Comparison of ENCODE assay signal across 20 cellular contexts in genomic region chr1:235739631-235740030, GRCh38.
DNase-seq lines count a peak whose midpoint lies in the region; ATAC-seq, FAIRE-seq and TF ChIP-seq lines count a peak whose summit lies in the region.
"Had no signal": no experiment of that assay in that cellular context is flagged by ENCODE, and none has a peak within 500 bp of the region (broad histone marks: within the 10 kb centered on the region; RNA-seq: fewer than 3 reads in every experiment).

No MANE protein-coding gene starts in this region.

- H2AK5ac ChIP-seq in mesenchymal stem cell (ENCODE audit: low read length, severe bottlenecking) = no peak overlapping the region

- peaks cover 6% of the 10 kb centered on the region for H3K9me3 Mint-ChIP-seq in activated CD4-positive, alpha-beta T cell treated with anti-CD3 and anti-CD28 coated beads, Interleukin-2, amount 10 ng/mL, durations not matched to agents 24 days and 14 days
- no peaks in the 10 kb centered on the region for H3K9me3 Mint-ChIP-seq in stimulated activated effector memory CD8-positive, alpha-beta T cell treated with anti-CD3 and anti-CD28 coated beads, Interleukin-12 subunit alpha, Interleukin-12 subunit beta, amount 100 ng/mL, for 72 hours
- H3K9me3 Mint-ChIP-seq: CD8-positive, alpha-beta memory T cell had no signal

- H3K9me3 ChIP-seq in A549 (no peaks in the 10 kb centered on the region), RWPE2 (ENCODE audit: severe bottlenecking) (no peaks in the 10 kb centered on the region), mesenchymal stem cell (ENCODE audit: control insufficient read depth, low read length) (no peaks in the 10 kb centered on the region), suprapubic skin (no peaks in the 10 kb centered on the region), HAP-1 (no peaks in the 10 kb centered on the region)
- H3K9me3 ChIP-seq: BLaER1 had no signal

- no peaks in the 10 kb centered on the region for H3K79me1 ChIP-seq in mesenchymal stem cell (replicated peaks; ENCODE audit: low read length, poor library complexity, severe bottlenecking)

- no peak overlapping the region for H3K27ac Mint-ChIP-seq in activated CD4-positive, alpha-beta T cell treated with anti-CD3 and anti-CD28 coated beads, Interleukin-2, amount 10 ng/mL, durations not matched to agents 24 days and 14 days
- H3K27ac Mint-ChIP-seq in stimulated activated effector memory CD8-positive, alpha-beta T cell treated with anti-CD3 and anti-CD28 coated beads, Interleukin-12 subunit alpha, Interleukin-12 subunit beta, amount 100 ng/mL, for 72 hours = no peak overlapping the region
- H3K27ac Mint-ChIP-seq: CD8-positive, alpha-beta memory T cell had no signal

- DNase-seq in A549 (ENCODE audit: low read depth in 1 of 2, low spot score in 1 of 2) = no peak
- no peak for DNase-seq in RWPE2 (ENCODE audit: low spot score)
- no peak for DNase-seq in epithelial cell of prostate (ENCODE audit: low read depth, low spot score)
- peak; percentile 59 for DNase-seq in mesenchymal stem cell
- DNase-seq in activated CD4-positive, alpha-beta T cell treated with anti-CD3 and anti-CD28 coated beads, Interleukin-2, amount 10 ng/mL, durations not matched to agents 24 days and 14 days = no peak
- no peak for DNase-seq in suprapubic skin (ENCODE audit: low spot score in 2 of 2)
- DNase-seq in HAP-1 (ENCODE audit: low spot score in 2 of 2) = no peak
- DNase-seq in stimulated activated effector memory CD8-positive, alpha-beta T cell treated with anti-CD3 and anti-CD28 coated beads, Interleukin-12 subunit alpha, Interleukin-12 subunit beta, amount 100 ng/mL, for 72 hours (ENCODE audit: low spot score in 2 of 2) = no peak
- DNase-seq: 8988T; CD8-positive, alpha-beta memory T cell; DND-41; NCI-H1092 treated with DMSO at 0.1 percent for 48 hours; NCI-H2081 treated with DMSO at 0.1 percent for 48 hours; NCI-H82; PC-9 had no signal

- no peak overlapping the region for H3K23ac ChIP-seq in mesenchymal stem cell (ENCODE audit: low read length in 2 of 2)

- H3K18ac ChIP-seq in mesenchymal stem cell (ENCODE audit: low read depth in 1 of 2, low read length in 2 of 2) = no peak overlapping the region

- H2BK12ac ChIP-seq in mesenchymal stem cell (ENCODE audit: low read length in 2 of 2) = no peak overlapping the region

- H3K4me3 Mint-ChIP-seq in activated CD4-positive, alpha-beta T cell treated with anti-CD3 and anti-CD28 coated beads, Interleukin-2, amount 10 ng/mL, durations not matched to agents 24 days and 14 days = no peak overlapping the region
- H3K4me3 Mint-ChIP-seq in stimulated activated effector memory CD8-positive, alpha-beta T cell treated with anti-CD3 and anti-CD28 coated beads, Interleukin-12 subunit alpha, Interleukin-12 subunit beta, amount 100 ng/mL, for 72 hours = no peak overlapping the region
- H3K4me3 Mint-ChIP-seq: CD8-positive, alpha-beta memory T cell had no signal

- H3K36me3 ChIP-seq in RWPE2 (ENCODE audit: low read depth) = peaks cover 15% of the 10 kb centered on the region
- H3K36me3 ChIP-seq in mesenchymal stem cell (ENCODE audit: control insufficient read depth in 1 of 2, insufficient read depth in 2 of 2, low read depth in 1 of 2, low read length in 2 of 2) = peaks cover 4 to 80% of the 10 kb centered on the region in 2 experiments
- peaks cover 65% of the 10 kb centered on the region for H3K36me3 ChIP-seq in suprapubic skin
- H3K36me3 ChIP-seq in HAP-1 (replicated peaks) = no peaks in the 10 kb centered on the region

- no peak overlapping the region for H2BK120ac ChIP-seq in mesenchymal stem cell (ENCODE audit: low read depth, low read length)

- no peak for FAIRE-seq in A549 (lab: Jason Lieb, UNC)
- FAIRE-seq: G401.6, HepG2 had no signal

- H4K8ac ChIP-seq in mesenchymal stem cell (ENCODE audit: low read length) = no peak overlapping the region

- WGBS in A549 (ENCODE audit: missing lambda C conversion rate) = 66% methylated on average over 6 of the region's 6 CpGs
- 56% methylated on average over 6 of the region's 6 CpGs for WGBS in mesenchymal stem cell
- 86% methylated on average over 6 of the region's 6 CpGs for WGBS in suprapubic skin

- TF ChIP-seq POLR2A in A549 (IDR thresholded peaks at IDR 0.05; ENCODE audit: low read length) (no peak), suprapubic skin (IDR thresholded peaks at IDR 0.05) (no peak)

- H3K4me3 ChIP-seq in A549 (no peak overlapping the region), RWPE2 (ENCODE audit: severe bottlenecking) (no peak overlapping the region), mesenchymal stem cell (ENCODE audit: insufficient read depth in 1 of 2, low read depth in 1 of 2, low read length in 2 of 2) (no peak overlapping the region), suprapubic skin (no peak overlapping the region), HAP-1 (no peak overlapping the region)
- H3K4me3 ChIP-seq: BLaER1, PC-9 had no signal

- no peak overlapping the region for H3K27ac ChIP-seq in A549
- peak overlapping the region; percentile 61 for H3K27ac ChIP-seq in RWPE2 (ENCODE audit: poor library complexity, severe bottlenecking)
- peak overlapping the region; percentile 59 for H3K27ac ChIP-seq in epithelial cell of prostate
- H3K27ac ChIP-seq in mesenchymal stem cell (ENCODE audit: low read length, poor library complexity, severe bottlenecking) = no peak overlapping the region
- H3K27ac ChIP-seq in suprapubic skin = no peak overlapping the region
- H3K27ac ChIP-seq: BLaER1, KMS-11, PC-9 had no signal

- no peak for ATAC-seq in A549
- no peak for ATAC-seq in RWPE2 (ENCODE audit: low read depth)
- ATAC-seq in stimulated activated effector memory CD8-positive, alpha-beta T cell treated with anti-CD3 and anti-CD28 coated beads, Interleukin-12 subunit alpha, Interleukin-12 subunit beta, amount 100 ng/mL, for 72 hours = no peak
- ATAC-seq: Right ventricle myocardium inferior had no signal

- H2AFZ ChIP-seq in mesenchymal stem cell (ENCODE audit: low read depth, low read length) = no peak overlapping the region
- H2AFZ ChIP-seq: PC-9 had no signal

- TF ChIP-seq EP300 in A549 (IDR thresholded peaks at IDR 0.05) (no peak), suprapubic skin (IDR thresholded peaks at IDR 0.05) (no peak)

- H3K4me1 ChIP-seq in A549 (peaks cover 27% of the 10 kb centered on the region), RWPE2 (ENCODE audit: insufficient read depth, poor library complexity, severe bottlenecking) (peaks cover 31% of the 10 kb centered on the region), mesenchymal stem cell (ENCODE audit: control insufficient read depth, insufficient read depth, low read depth, low read length) (no peaks in the 10 kb centered on the region), suprapubic skin (no peaks in the 10 kb centered on the region), HAP-1 (no peaks in the 10 kb centered on the region)
- H3K4me1 ChIP-seq: BLaER1 had no signal

- H3K36me3 Mint-ChIP-seq in activated CD4-positive, alpha-beta T cell treated with anti-CD3 and anti-CD28 coated beads, Interleukin-2, amount 10 ng/mL, durations not matched to agents 24 days and 14 days (ENCODE audit: low read depth) = peaks cover 60% of the 10 kb centered on the region
- H3K36me3 Mint-ChIP-seq in stimulated activated effector memory CD8-positive, alpha-beta T cell treated with anti-CD3 and anti-CD28 coated beads, Interleukin-12 subunit alpha, Interleukin-12 subunit beta, amount 100 ng/mL, for 72 hours = peaks cover 95% of the 10 kb centered on the region

- in situ Hi-C loops in HAP-1 (cut with MboI; ENCODE audit: low sequenced_read_pairs) = loop anchor here (10.0 kb wide), 1 partner anchor 225 kb away; no protein-coding TSS in a partner anchor

- no peak overlapping the region for H3K9ac ChIP-seq in mesenchymal stem cell (ENCODE audit: low read length)
- H3K9ac ChIP-seq: BLaER1, KMS-11 had no signal

- no peaks in the 10 kb centered on the region for H3K27me3 Mint-ChIP-seq in activated CD4-positive, alpha-beta T cell treated with anti-CD3 and anti-CD28 coated beads, Interleukin-2, amount 10 ng/mL, durations not matched to agents 24 days and 14 days
- H3K27me3 Mint-ChIP-seq: CD8-positive, alpha-beta memory T cell had no signal

- H4K91ac ChIP-seq in mesenchymal stem cell (ENCODE audit: low read length) = no peak overlapping the region

- no peak overlapping the region for H2BK5ac ChIP-seq in mesenchymal stem cell (ENCODE audit: low read depth, low read length, poor library complexity, severe bottlenecking)

- TF ChIP-seq CTCF in A549 (IDR thresholded peaks at IDR 0.05) = no peak
- no peak for TF ChIP-seq CTCF in RWPE2 (IDR thresholded peaks at IDR 0.05; ENCODE audit: poor library complexity, severe bottlenecking)
- no peak for TF ChIP-seq CTCF in suprapubic skin (IDR thresholded peaks at IDR 0.05)

- H3K14ac ChIP-seq in mesenchymal stem cell (ENCODE audit: low read length in 2 of 2) = no peak overlapping the region

- intact Hi-C loops in activated CD4-positive, alpha-beta T cell treated with anti-CD3 and anti-CD28 coated beads, Interleukin-2, amount 10 ng/mL, durations not matched to agents 24 days and 14 days (cut with micrococcal nuclease) = loop anchor here (10.0 kb wide), 1 partner anchor 105 kb away; no protein-coding TSS in a partner anchor

- no peak for TF ChIP-seq RAD21 in A549 (conservative IDR thresholded peaks at IDR 0.05 in 1 of 2, IDR thresholded peaks at IDR 0.05 in 1 of 2)

- H3K4ac ChIP-seq in mesenchymal stem cell (ENCODE audit: low read depth in 1 of 2, low read length in 2 of 2) = no peak overlapping the region

- peak overlapping the region; percentile 25; the same call in 1 of the 3 replicates for H3K4me2 ChIP-seq in A549
- H3K4me2 ChIP-seq in mesenchymal stem cell (ENCODE audit: low read length, poor library complexity, severe bottlenecking) = no peak overlapping the region
- H3K4me2 ChIP-seq: BLaER1, KMS-11, PC-9 had no signal

- no peak overlapping the region for H2BK15ac ChIP-seq in mesenchymal stem cell (ENCODE audit: low read depth, poor library complexity, severe bottlenecking)

- peaks cover 4% of the 10 kb centered on the region for H3K4me1 Mint-ChIP-seq in activated CD4-positive, alpha-beta T cell treated with anti-CD3 and anti-CD28 coated beads, Interleukin-2, amount 10 ng/mL, durations not matched to agents 24 days and 14 days
- no peaks in the 10 kb centered on the region for H3K4me1 Mint-ChIP-seq in stimulated activated effector memory CD8-positive, alpha-beta T cell treated with anti-CD3 and anti-CD28 coated beads, Interleukin-12 subunit alpha, Interleukin-12 subunit beta, amount 100 ng/mL, for 72 hours

- no peaks in the 10 kb centered on the region for H3K27me3 ChIP-seq in RWPE2 (ENCODE audit: insufficient read depth, poor library complexity, severe bottlenecking)
- no peaks in the 10 kb centered on the region for H3K27me3 ChIP-seq in mesenchymal stem cell (ENCODE audit: control insufficient read depth in 1 of 2, insufficient read depth in 1 of 2, low read length in 2 of 2)
- H3K27me3 ChIP-seq in suprapubic skin = no peaks in the 10 kb centered on the region
- no peaks in the 10 kb centered on the region for H3K27me3 ChIP-seq in HAP-1 (ENCODE audit: low read depth)
- H3K27me3 ChIP-seq: BLaER1 had no signal

- CTCF ChIA-PET in A549 (lab: Yijun Ruan, JAX) = interaction anchor here (1.5 kb wide), 1 partner anchor 232 kb away, joined by 5 read pairs; no protein-coding TSS in a partner anchor

- POLR2A ChIA-PET in A549 (lab: Yijun Ruan, JAX) = no interaction called here

TF ChIP-seq in A549, 52 proteins besides CTCF, POLR2A, EP300 and RAD21 (continues in another document):
- TF ChIP-seq POLR2AphosphoS2 (conservative IDR thresholded peaks at IDR 0.05; ENCODE audit: low read length) (no peak), HOXB13 (CRISPR knock-in tag; IDR thresholded peaks at IDR 0.05; ENCODE audit: low read depth) (no peak)

Comparison
In these comparisons a context has a peak if more than half of its experiments do, and no peak if none do; other contexts are left out.
1. H3K27ac ChIP-seq: peak in RWPE2 (single experiment) and epithelial cell of prostate (single experiment); none in A549 (0 of 2), mesenchymal stem cell (single experiment) and suprapubic skin (single experiment).